1 cellular context compared by ENCODE assay signal in the genomic region with DNA sequence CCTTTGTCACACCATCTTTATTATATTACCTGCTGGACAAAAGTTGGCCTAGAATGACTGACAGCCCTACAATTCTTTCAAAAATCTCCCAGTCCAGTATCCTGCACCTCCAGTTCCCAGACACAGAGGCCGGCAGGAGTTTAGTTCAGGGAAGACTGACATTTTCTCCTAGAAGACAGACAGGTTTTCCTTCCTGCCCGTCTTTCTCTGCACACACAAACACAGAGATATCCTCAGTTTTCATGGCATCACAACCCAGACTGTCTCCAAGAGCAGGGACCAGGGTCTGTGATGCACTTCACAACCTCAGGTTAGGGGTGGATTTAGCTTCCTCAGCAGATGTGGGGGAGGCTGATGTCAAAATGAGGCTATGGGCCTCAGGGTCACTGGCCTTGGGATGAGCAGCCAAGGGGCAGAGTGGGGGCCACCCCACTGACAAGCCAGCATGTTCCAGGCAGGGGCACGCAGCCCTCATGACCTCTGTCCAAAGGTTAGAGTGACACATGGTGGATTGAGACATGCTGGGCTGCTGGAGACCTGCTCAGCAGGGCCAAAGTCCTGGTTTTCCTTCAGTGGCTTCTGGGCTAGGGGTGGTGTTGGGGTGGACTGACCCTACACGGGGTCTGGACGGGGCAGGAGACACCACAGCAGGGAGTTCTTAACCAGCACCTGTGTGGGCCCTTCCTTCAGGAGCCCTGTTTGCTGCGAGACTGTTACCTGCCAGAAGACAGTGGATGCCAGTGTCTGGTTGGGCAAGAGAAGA.
TF ChIP-seq lines count a peak whose summit lies in the region.

No MANE protein-coding gene starts in this region.

TF ChIP-seq in IMR-90, 13 proteins besides CTCF, POLR2A, EP300 and RAD21:
- no peak for TF ChIP-seq MAFK (IDR thresholded peaks at IDR 0.05; ENCODE audit: low read depth, low read length)
- TF ChIP-seq RFX5 (IDR thresholded peaks at IDR 0.05; ENCODE audit: low read depth, low read length) = no peak
- no peak for TF ChIP-seq FOS (IDR thresholded peaks at IDR 0.05; ENCODE audit: low read depth, low read length)
- TF ChIP-seq MAZ (IDR thresholded peaks at IDR 0.05; ENCODE audit: borderline replicate concordance, low read depth, low read length) = no peak
- no peak for TF ChIP-seq BHLHE40 (IDR thresholded peaks at IDR 0.05; ENCODE audit: low read depth, low read length)
- no peak for TF ChIP-seq MXI1 (IDR thresholded peaks at IDR 0.05; ENCODE audit: borderline replicate concordance, low read depth, low read length)
- TF ChIP-seq SMC3 (IDR thresholded peaks at IDR 0.05; ENCODE audit: low read depth, low read length) = no peak
- TF ChIP-seq, protein P1, sequence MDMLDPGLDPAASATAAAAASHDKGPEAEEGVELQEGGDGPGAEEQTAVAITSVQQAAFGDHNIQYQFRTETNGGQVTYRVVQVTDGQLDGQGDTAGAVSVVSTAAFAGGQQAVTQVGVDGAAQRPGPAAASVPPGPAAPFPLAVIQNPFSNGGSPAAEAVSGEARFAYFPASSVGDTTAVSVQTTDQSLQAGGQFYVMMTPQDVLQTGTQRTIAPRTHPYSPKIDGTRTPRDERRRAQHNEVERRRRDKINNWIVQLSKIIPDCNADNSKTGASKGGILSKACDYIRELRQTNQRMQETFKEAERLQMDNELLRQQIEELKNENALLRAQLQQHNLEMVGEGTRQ (IDR thresholded peaks at IDR 0.05; ENCODE audit: low read depth, low read length) = no peak
- TF ChIP-seq CHD1 (IDR thresholded peaks at IDR 0.05; ENCODE audit: low read depth, low read length) = no peak
- no peak for TF ChIP-seq RCOR1 (IDR thresholded peaks at IDR 0.05; ENCODE audit: insufficient replicate concordance, low read length)
- no peak for TF ChIP-seq NFE2L2 (IDR thresholded peaks at IDR 0.05; ENCODE audit: low read depth, low read length)
- TF ChIP-seq, protein P2, sequence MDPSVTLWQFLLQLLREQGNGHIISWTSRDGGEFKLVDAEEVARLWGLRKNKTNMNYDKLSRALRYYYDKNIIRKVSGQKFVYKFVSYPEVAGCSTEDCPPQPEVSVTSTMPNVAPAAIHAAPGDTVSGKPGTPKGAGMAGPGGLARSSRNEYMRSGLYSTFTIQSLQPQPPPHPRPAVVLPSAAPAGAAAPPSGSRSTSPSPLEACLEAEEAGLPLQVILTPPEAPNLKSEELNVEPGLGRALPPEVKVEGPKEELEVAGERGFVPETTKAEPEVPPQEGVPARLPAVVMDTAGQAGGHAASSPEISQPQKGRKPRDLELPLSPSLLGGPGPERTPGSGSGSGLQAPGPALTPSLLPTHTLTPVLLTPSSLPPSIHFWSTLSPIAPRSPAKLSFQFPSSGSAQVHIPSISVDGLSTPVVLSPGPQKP (IDR thresholded peaks at IDR 0.05; ENCODE audit: borderline replicate concordance, low read depth, low read length) = no peak
- TF ChIP-seq CEBPB (IDR thresholded peaks at IDR 0.05; ENCODE audit: low read depth, low read length) = no peak
TF ChIP-seq in IMR-90: peak in this region for 0.
